In genomic region chr21:45547211-45547900, GRCh38 we compare ENCODE assay signal across 13 cellular contexts.
"Had no signal": no experiment of that assay in that cellular context is flagged by ENCODE, and none has a peak within 500 bp of the region (broad histone marks: within the 10 kb centered on the region; RNA-seq: fewer than 3 reads in every experiment).

No MANE protein-coding gene starts in this region.

- H3K27me3 Mint-ChIP-seq: stimulated activated naive CD8-positive, alpha-beta T cell treated with anti-CD3 and anti-CD28 coated beads, Interleukin-15, Interleukin-2, amounts not matched to agents 100 ng/mL and 50 ng/mL, for 24 hours had no signal

- H3K4me3 Mint-ChIP-seq: natural killer cell; stimulated activated naive CD8-positive, alpha-beta T cell treated with anti-CD3 and anti-CD28 coated beads, Interleukin-15, Interleukin-2, amounts not matched to agents 100 ng/mL and 50 ng/mL, for 24 hours had no signal

- H3K27ac ChIP-seq: breast epithelium, dorsolateral prefrontal cortex, testis had no signal

- H3K9me3 Mint-ChIP-seq: natural killer cell; stimulated activated naive CD8-positive, alpha-beta T cell treated with anti-CD3 and anti-CD28 coated beads, Interleukin-15, Interleukin-2, amounts not matched to agents 100 ng/mL and 50 ng/mL, for 24 hours had no signal

- H3K36me3 ChIP-seq: breast epithelium had no signal

- DNase-seq: activated CD4-positive, alpha-beta T cell treated with anti-CD3 and anti-CD28 coated beads for 48 hours; activated gamma-delta T cell treated with Interleukin-2 at 50 U/mL for 16 hours; activated T-cell treated with anti-CD3 and anti-CD28 coated beads for 4 hours; hypothalamus; natural killer cell; stimulated activated CD4-positive, alpha-beta T cell treated with anti-CD3 and anti-CD28 coated beads, Interleukin-2, amount 100 ng/mL, for 48 hours; testis had no signal

- H3K9me3 ChIP-seq: breast epithelium, mucosa of descending colon, testis had no signal

- H3K27ac Mint-ChIP-seq: natural killer cell; stimulated activated naive CD8-positive, alpha-beta T cell treated with anti-CD3 and anti-CD28 coated beads, Interleukin-15, Interleukin-2, amounts not matched to agents 100 ng/mL and 50 ng/mL, for 24 hours had no signal

- H3K27me3 ChIP-seq: dorsolateral prefrontal cortex, testis had no signal

- ATAC-seq: esophagus mucosa, left colon, mucosa of descending colon, natural killer cell had no signal

- H3K36me3 Mint-ChIP-seq: natural killer cell had no signal

- H3K4me3 ChIP-seq: breast epithelium, dorsolateral prefrontal cortex, mucosa of descending colon, testis had no signal
